ENCODE assay signal across 14 cellular contexts in the genomic region with DNA sequence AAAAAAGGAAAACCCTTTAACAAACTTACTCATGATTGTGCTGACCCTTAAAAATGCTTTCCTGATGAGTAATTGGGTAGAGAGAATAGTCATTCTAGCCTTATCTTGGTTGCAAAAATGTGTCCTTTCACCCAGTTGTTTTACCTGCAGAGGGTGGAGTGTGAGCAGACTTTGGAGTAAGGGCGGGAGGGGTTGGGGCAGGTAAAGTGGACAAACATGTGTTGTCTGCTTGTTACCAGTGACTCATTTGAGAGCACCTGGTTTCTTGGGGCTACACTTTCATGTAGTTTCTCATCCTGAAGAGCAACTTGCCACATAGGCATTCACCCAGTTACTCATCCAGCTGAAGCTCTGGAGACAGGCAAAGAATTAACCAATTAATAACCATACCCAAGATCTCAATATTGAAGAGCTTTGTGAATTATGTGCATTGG.
A peak's percentile ranks its signal among the peaks of the same experiment; 100 is the strongest.
DNase-seq lines count a peak whose midpoint lies in the region; ATAC-seq and TF ChIP-seq lines count a peak whose summit lies in the region.
"Had no signal": no experiment of that assay in that cellular context is flagged by ENCODE, and none has a peak within 500 bp of the region (broad histone marks: within the 10 kb centered on the region; RNA-seq: fewer than 3 reads in every experiment).

No MANE protein-coding gene starts in this region.

- intact Hi-C loops in CD8-positive, alpha-beta T cell (cut with DNase I, micrococcal nuclease), result no loop called here

- H3K36me3 ChIP-seq in RWPE2 (ENCODE audit: low read depth), result no peaks in the 10 kb centered on the region
- H3K36me3 ChIP-seq in CD8-positive, alpha-beta T cell (ENCODE audit: insufficient read depth, low read length), result no peaks in the 10 kb centered on the region

- no peaks in the 10 kb centered on the region for H3K36me3 Mint-ChIP-seq in CD8-positive, alpha-beta T cell

- peaks cover 3% of the 10 kb centered on the region for H3K9me3 Mint-ChIP-seq in CD8-positive, alpha-beta T cell
- H3K9me3 Mint-ChIP-seq: activated T-helper 2 cell treated with anti-CD3 and anti-CD28 coated beads, Interferon-gamma antibody, Interleukin-2, Interleukin-4, amounts not matched to agents 10 μg/mL and 5 μg/mL and 100 μg/mL, durations not matched to agents 14 hours and 24 hours and 36 hours had no signal

- POLR2A ChIA-PET in CD8-positive, alpha-beta T cell (lab: Charles Lee), result no interaction called here

- no peak overlapping the region for H3K4me3 Mint-ChIP-seq in CD8-positive, alpha-beta T cell

- ATAC-seq in RWPE2 (ENCODE audit: low read depth), result peak; percentile 98
- ATAC-seq in CD8-positive, alpha-beta T cell, result no peak

- H3K27ac Mint-ChIP-seq in CD8-positive, alpha-beta T cell, result no peak overlapping the region
- H3K27ac Mint-ChIP-seq: activated T-helper 2 cell treated with anti-CD3 and anti-CD28 coated beads, Interferon-gamma antibody, Interleukin-2, Interleukin-4, amounts not matched to agents 10 μg/mL and 5 μg/mL and 100 μg/mL, durations not matched to agents 14 hours and 24 hours and 36 hours had no signal

- H3K27me3 Mint-ChIP-seq in CD8-positive, alpha-beta T cell (ENCODE audit: low read depth), result no peaks in the 10 kb centered on the region

- no peak for TF ChIP-seq CTCF in RWPE2 (IDR thresholded peaks at IDR 0.05; ENCODE audit: poor library complexity, severe bottlenecking)
- no peak for TF ChIP-seq CTCF in GM20000 (IDR thresholded peaks at IDR 0.05; ENCODE audit: extremely low read depth, missing control alignments)
- no peak for TF ChIP-seq CTCF in CD8-positive, alpha-beta T cell (IDR thresholded peaks at IDR 0.05)

- CTCF ChIA-PET in CD8-positive, alpha-beta T cell (lab: Charles Lee), result no interaction called here

- no peaks in the 10 kb centered on the region for H3K27me3 ChIP-seq in RWPE2 (ENCODE audit: insufficient read depth, poor library complexity, severe bottlenecking)
- H3K27me3 ChIP-seq in CD8-positive, alpha-beta T cell (ENCODE audit: insufficient read depth, low read length), result no peaks in the 10 kb centered on the region

- H3K27ac ChIP-seq in RWPE2 (ENCODE audit: poor library complexity, severe bottlenecking), result peak overlapping the region; percentile 76
- H3K27ac ChIP-seq in CD8-positive, alpha-beta T cell (ENCODE audit: low read depth, low read length), result no peak overlapping the region
- H3K27ac ChIP-seq: parathyroid adenoma, VCaP had no signal

- no peak overlapping the region for H3K4me3 ChIP-seq in RWPE2 (ENCODE audit: severe bottlenecking)
- no peak overlapping the region for H3K4me3 ChIP-seq in CD8-positive, alpha-beta T cell (ENCODE audit: low read depth, low read length)

- H3K4me1 ChIP-seq in RWPE2 (ENCODE audit: insufficient read depth, poor library complexity, severe bottlenecking), result peaks cover 21% of the 10 kb centered on the region
- H3K4me1 ChIP-seq in CD8-positive, alpha-beta T cell (ENCODE audit: insufficient read depth, low read length), result no peaks in the 10 kb centered on the region
- H3K4me1 ChIP-seq: parathyroid adenoma had no signal

- no peaks in the 10 kb centered on the region for H3K4me1 Mint-ChIP-seq in CD8-positive, alpha-beta T cell (ENCODE audit: low read depth)

- DNase-seq in GM03348 (ENCODE audit: low spot score), result peak; percentile 49
- DNase-seq in RWPE2 (ENCODE audit: low spot score), result peak; percentile 87
- DNase-seq in fibroblast of the conjunctiva (ENCODE audit: low read depth), result peak; percentile 9
- DNase-seq in renal cortical epithelial cell (ENCODE audit: low read depth), result peak; percentile 92
- DNase-seq in GM20000 (ENCODE audit: low spot score), result no peak
- DNase-seq in CD8-positive, alpha-beta T cell, result no peak
- DNase-seq in HuH-7.5 (ENCODE audit: low spot score), result no peak
- DNase-seq in medulla oblongata (ENCODE audit: extremely low spot score), result no peak
- DNase-seq: dermis blood vessel endothelial cell, GOT3, NCI-H146 had no signal

- no peaks in the 10 kb centered on the region for H3K9me3 ChIP-seq in RWPE2 (ENCODE audit: severe bottlenecking)
- H3K9me3 ChIP-seq in CD8-positive, alpha-beta T cell (ENCODE audit: low read length), result no peaks in the 10 kb centered on the region

Comparison
In these comparisons a context has a peak if more than half of its experiments do, and no peak if none do; other contexts are left out.
1. DNase-seq: peak in GM03348 (single experiment), RWPE2 (single experiment), fibroblast of the conjunctiva (single experiment) and renal cortical epithelial cell (single experiment); none in GM20000 (single experiment), CD8-positive, alpha-beta T cell (0 of 7), HuH-7.5 (single experiment) and medulla oblongata (single experiment).